ENCODE assay signal across 25 cellular contexts in genomic region chr15:71629761-71630499, GRCh38.
DNase-seq lines count a peak whose midpoint lies in the region; ATAC-seq and TF ChIP-seq lines count a peak whose summit lies in the region.
"Had no signal": no experiment of that assay in that cellular context is flagged by ENCODE, and none has a peak within 500 bp of the region (broad histone marks: within the 10 kb centered on the region; RNA-seq: fewer than 3 reads in every experiment).

No MANE protein-coding gene starts in this region.

- H3K4me1 Mint-ChIP-seq in brain = peaks cover 59% of the 10 kb centered on the region
- H3K4me1 Mint-ChIP-seq: naive B cell, T-helper 17 cell had no signal

- TF ChIP-seq POLR2A in body of pancreas (IDR thresholded peaks at IDR 0.05) = no peak

- H3K36me3 ChIP-seq in hepatocyte (replicated peaks; ENCODE audit: insufficient read depth, low read depth) (no peaks in the 10 kb centered on the region), rectal smooth muscle tissue (ENCODE audit: control insufficient read depth, insufficient read depth, low read length) (no peaks in the 10 kb centered on the region), body of pancreas (replicated peaks in 1 of 2; ENCODE audit: insufficient read depth in 1 of 2, low read depth in 2 of 2) (no peaks in the 10 kb centered on the region)
- H3K36me3 ChIP-seq: heart right ventricle, spleen, transverse colon had no signal

- H3K9ac ChIP-seq in rectal smooth muscle tissue (ENCODE audit: low read length) = no peak overlapping the region

- no peaks in the 10 kb centered on the region for H3K9me2 ChIP-seq in hepatocyte (replicated peaks; ENCODE audit: insufficient read depth)

- H3K4me1 ChIP-seq in hepatocyte (ENCODE audit: insufficient read depth) (peaks cover 25% of the 10 kb centered on the region), rectal smooth muscle tissue (ENCODE audit: control insufficient read depth, insufficient read depth, low read length) (peaks cover 14% of the 10 kb centered on the region), body of pancreas (no peaks in the 10 kb centered on the region)
- H3K4me1 ChIP-seq: Caco-2, spleen had no signal

- H4K20me1 ChIP-seq in hepatocyte (ENCODE audit: insufficient read depth, poor library complexity, severe bottlenecking) = no peaks in the 10 kb centered on the region

- 68% methylated on average over 9 of the region's 9 CpGs for WGBS in hepatocyte (ENCODE audit: low lambda C conversion rate, missing lambda C conversion rate)
- WGBS in body of pancreas, 2 donors = 55 to 57% methylated on average over 9 of the region's 9 CpGs

- H3K27ac ChIP-seq in hepatocyte (peak overlapping the region; percentile 61), rectal smooth muscle tissue (ENCODE audit: low read depth, low read length) (peak overlapping the region; percentile 4), body of pancreas (no peak overlapping the region)
- H3K27ac ChIP-seq: C4-2B, spleen had no signal

- intact Hi-C loops in body of pancreas (cut with DNase I) = no loop called here

- no peaks in the 10 kb centered on the region for H3K27me3 Mint-ChIP-seq in brain

- ATAC-seq in HG02678 (IDR thresholded peaks at IDR 0.05; ENCODE audit: unreplicated experiment) (no peak), body of pancreas (no peak)
- ATAC-seq: activated CD4-positive, CD25-positive, alpha-beta regulatory T cell treated with anti-CD3 and anti-CD28 coated beads, Interleukin-2, amount 50 U/mL, for 24 hours; T-helper 17 cell had no signal

- no peaks in the 10 kb centered on the region for H3K79me2 ChIP-seq in hepatocyte

- TF ChIP-seq CTCF in brain (conservative IDR thresholded peaks at IDR 0.05) = no peak
- TF ChIP-seq CTCF in hepatocyte (IDR thresholded peaks at IDR 0.05; ENCODE audit: poor library complexity) = no peak
- TF ChIP-seq CTCF in body of pancreas (IDR thresholded peaks at IDR 0.05) = no peak

- no peaks in the 10 kb centered on the region for H3K36me3 Mint-ChIP-seq in brain
- H3K36me3 Mint-ChIP-seq: naive B cell had no signal

- no peaks in the 10 kb centered on the region for H3K27me3 ChIP-seq in hepatocyte
- H3K27me3 ChIP-seq in rectal smooth muscle tissue (ENCODE audit: control insufficient read depth, insufficient read depth, low read length) = peaks cover 2% of the 10 kb centered on the region
- H3K27me3 ChIP-seq in body of pancreas = no peaks in the 10 kb centered on the region
- H3K27me3 ChIP-seq: heart right ventricle, spleen, transverse colon had no signal

- peak overlapping the region in 4 of 5 experiments; percentile 28 to 82 (median 80) for H3K27ac Mint-ChIP-seq in brain
- H3K27ac Mint-ChIP-seq: naive B cell, T-helper 17 cell had no signal

- H3K4me3 Mint-ChIP-seq in brain = peak overlapping the region in 1 of 5 experiments; percentile 4
- H3K4me3 Mint-ChIP-seq: naive B cell, T-helper 17 cell had no signal

- H2AFZ ChIP-seq in hepatocyte = no peak overlapping the region

- H3K4me2 ChIP-seq in hepatocyte = no peak overlapping the region

- peak; percentile 77 for DNase-seq in RPMI7951 (ENCODE audit: low read depth)
- no peak for DNase-seq in hepatocyte (ENCODE audit: low spot score)
- DNase-seq in A172 (ENCODE audit: low spot score) = no peak
- DNase-seq in body of pancreas = no peak
- DNase-seq: activated CD4-positive, alpha-beta T cell treated with anti-CD3 and anti-CD28 coated beads, Interleukin-2, amount 50 U/mL, for 48 hours; activated CD8-positive, alpha-beta memory T cell treated with anti-CD3 and anti-CD28 coated beads, Interleukin-2, amount 50 U/mL, for 48 hours; activated naive CD4-positive, alpha-beta T cell treated with anti-CD3 and anti-CD28 coated beads, Interleukin-2, amount 50 U/mL, for 16 hours; Caco-2; central memory CD4-positive, alpha-beta T cell; dermis blood vessel endothelial cell; H7; heart right ventricle; naive B cell; NCI-H1092 treated with DMSO at 0.1 percent for 48 hours; NCI-H2029; NCI-H226; NCI-H748 treated with DMSO at 0.1 percent for 48 hours; spleen; T-helper 17 cell; transverse colon had no signal

- H3K9me3 Mint-ChIP-seq in brain = peaks cover 0 to 4% (median 0%) of the 10 kb centered on the region in 5 experiments
- H3K9me3 Mint-ChIP-seq: naive B cell had no signal

- H3K9me3 ChIP-seq in hepatocyte (ENCODE audit: low read depth) = no peaks in the 10 kb centered on the region
- H3K9me3 ChIP-seq in body of pancreas = no peaks in the 10 kb centered on the region
- H3K9me3 ChIP-seq: Caco-2, heart right ventricle, spleen, transverse colon had no signal

- no peak overlapping the region for H3K4me3 ChIP-seq in hepatocyte
- H3K4me3 ChIP-seq in rectal smooth muscle tissue (ENCODE audit: low read length) = no peak overlapping the region
- no peak overlapping the region for H3K4me3 ChIP-seq in body of pancreas
- H3K4me3 ChIP-seq: heart right ventricle, spleen, transverse colon had no signal

Comparison
In these comparisons a context has a peak if more than half of its experiments do, and no peak if none do; other contexts are left out.
1. H3K27ac ChIP-seq: peak in hepatocyte (single experiment) and rectal smooth muscle tissue (single experiment); none in body of pancreas (0 of 4).